In the genomic region with DNA sequence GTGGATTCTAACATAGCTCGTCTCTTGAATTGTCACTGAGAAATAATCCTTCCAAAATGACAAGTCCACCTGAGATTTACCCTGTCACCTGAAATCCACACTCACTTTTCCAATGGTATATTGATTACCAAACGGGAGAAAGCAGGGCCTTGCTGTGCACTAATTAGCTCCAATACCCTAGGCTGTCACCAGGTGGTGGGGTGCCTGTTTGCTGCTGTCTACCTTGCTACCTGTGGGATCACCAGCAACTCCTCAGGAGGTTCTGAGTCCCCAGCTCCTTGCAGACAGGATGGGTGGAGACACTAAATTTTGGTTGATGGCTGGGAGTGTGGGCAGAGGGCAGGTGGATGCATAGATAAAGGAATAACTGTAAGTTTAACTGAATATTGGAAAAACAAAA, we compare ENCODE assay signal across 19 cellular contexts.
A peak's percentile ranks its signal among the peaks of the same experiment; 100 is the strongest.
DNase-seq lines count a peak whose midpoint lies in the region; ATAC-seq and TF ChIP-seq lines count a peak whose summit lies in the region.
"Had no signal": no experiment of that assay in that cellular context is flagged by ENCODE, and none has a peak within 500 bp of the region (broad histone marks: within the 10 kb centered on the region; RNA-seq: fewer than 3 reads in every experiment).

No MANE protein-coding gene starts in this region.

- H3K27ac ChIP-seq in GM23338 (ENCODE audit: low read depth): no peak overlapping the region
- no peak overlapping the region for H3K27ac ChIP-seq in WERI-Rb-1
- no peak overlapping the region for H3K27ac ChIP-seq in stomach
- H3K27ac ChIP-seq: A549; BLaER1 treated with 17β-estradiol and CSF1 and Interleukin-3, amounts not matched to agents 10 nM and 100 nM; vagina had no signal

- WGBS in stomach, 5 donors: 79 to 93% (median 89%) methylated on average over 2 of the region's 2 CpGs

- H3K4me1 Mint-ChIP-seq in GM23338: peaks cover 8% of the 10 kb centered on the region; the same call in 2 of the 3 replicates

- H3K4me2 ChIP-seq in GM23338: no peak overlapping the region
- H3K4me2 ChIP-seq: A549; BLaER1 treated with 17β-estradiol and CSF1 and Interleukin-3, amounts not matched to agents 10 nM and 100 nM had no signal

- peaks cover 3% of the 10 kb centered on the region for H3K27me3 Mint-ChIP-seq in GM23338 (ENCODE audit: insufficient read depth, low read depth, poor library complexity)

- no peak overlapping the region for H3K4me3 Mint-ChIP-seq in GM23338
- H3K4me3 Mint-ChIP-seq: effector memory CD8-positive, alpha-beta T cell had no signal

- TF ChIP-seq CTCF in BE2C (IDR thresholded peaks at IDR 0.05; ENCODE audit: low read depth, low read length) (peak; percentile 9; the same call in 1 of the 2 replicates), GM23338 (conservative IDR thresholded peaks at IDR 0.05; ENCODE audit: low read depth in 2 of 2) (peak; percentile 54 to 61), WERI-Rb-1 (IDR thresholded peaks at IDR 0.05; ENCODE audit: low read depth, low read length) (peak; percentile 31; the same call in 1 of the 2 replicates), stomach (IDR thresholded peaks at IDR 0.05) (no peak)

- no peak for TF ChIP-seq EP300 in stomach (IDR thresholded peaks at IDR 0.05)

- no peaks in the 10 kb centered on the region for H3F3A ChIP-seq in GM23338 (replicated peaks; ENCODE audit: low read depth)

- no peak overlapping the region for H3K4me3 ChIP-seq in BE2C (ENCODE audit: low read depth, low read length)
- no peak overlapping the region for H3K4me3 ChIP-seq in GM23338
- H3K4me3 ChIP-seq in WERI-Rb-1 (ENCODE audit: low read depth, low read length): no peak overlapping the region
- no peak overlapping the region for H3K4me3 ChIP-seq in stomach
- H3K4me3 ChIP-seq: A549; BLaER1 treated with 17β-estradiol and CSF1 and Interleukin-3, amounts not matched to agents 10 nM and 100 nM; HAP-1; lung; vagina had no signal

- intact Hi-C loops in stomach (cut with DNase I; ENCODE audit: low total_unique reads): no loop called here

- H3K79me2 ChIP-seq in GM23338 (replicated peaks; ENCODE audit: insufficient read depth): no peaks in the 10 kb centered on the region

- no peaks in the 10 kb centered on the region for H3K27me3 ChIP-seq in BE2C
- H3K27me3 ChIP-seq in GM23338 (ENCODE audit: insufficient read depth): no peaks in the 10 kb centered on the region
- H3K27me3 ChIP-seq in WERI-Rb-1 (ENCODE audit: insufficient read depth, low read depth, severe bottlenecking): peaks cover 13% of the 10 kb centered on the region
- H3K27me3 ChIP-seq in stomach: no peaks in the 10 kb centered on the region
- H3K27me3 ChIP-seq: BLaER1 treated with 17β-estradiol and CSF1 and Interleukin-3, amounts not matched to agents 10 nM and 100 nM; vagina had no signal

- H3K27ac Mint-ChIP-seq in GM23338: no peak overlapping the region
- H3K27ac Mint-ChIP-seq: effector memory CD8-positive, alpha-beta T cell had no signal

- H2AFZ ChIP-seq in GM23338: no peak overlapping the region

- no peaks in the 10 kb centered on the region for H3K36me3 Mint-ChIP-seq in GM23338 (ENCODE audit: low read depth)

- H3K9me2 ChIP-seq in GM23338 (ENCODE audit: insufficient read depth): 0 out of 2 replicates have a peak, but pooled peaks cover 2% of the 10 kb centered on the region

- H3K9me3 Mint-ChIP-seq in GM23338: no peaks in the 10 kb centered on the region
- H3K9me3 Mint-ChIP-seq: effector memory CD8-positive, alpha-beta T cell had no signal

- ATAC-seq in GM23338: peak; percentile 96
- ATAC-seq in HG02973 (IDR thresholded peaks at IDR 0.05; ENCODE audit: unreplicated experiment): no peak
- ATAC-seq: A549; effector memory CD8-positive, alpha-beta T cell; sciatic nerve had no signal

- DNase-seq in BE2C (no peak), GM23338 (ENCODE audit: low spot score) (peak; percentile 65), WERI-Rb-1 (no peak), islet precursor cell (peak; percentile 49), 8988T (no peak), stomach (no peak), HUDEP-2 (lab: John Stamatoyannopoulos, UW; ENCODE audit: unreplicated experiment in 76 of 76) (no peak)
- DNase-seq: activated CD4-positive, alpha-beta T cell treated with anti-CD3 and anti-CD28 coated beads, Interleukin-2, amount 50 U/mL, for 1 hour; activated CD8-positive, alpha-beta memory T cell treated with anti-CD3 and anti-CD28 coated beads, Interleukin-2, amount 50 U/mL, for 48 hours; effector memory CD8-positive, alpha-beta T cell; NCI-H69; T-helper 1 cell had no signal

- H3K36me3 ChIP-seq in BE2C (no peaks in the 10 kb centered on the region), GM23338 (ENCODE audit: insufficient read depth) (no peaks in the 10 kb centered on the region), WERI-Rb-1 (no peaks in the 10 kb centered on the region), stomach (no peaks in the 10 kb centered on the region)
- H3K36me3 ChIP-seq: BLaER1 treated with 17β-estradiol and CSF1 and Interleukin-3, amounts not matched to agents 10 nM and 100 nM; HAP-1; vagina had no signal

- TF ChIP-seq POLR2A in stomach (IDR thresholded peaks at IDR 0.05): no peak

- H3K9me3 ChIP-seq in BE2C (no peaks in the 10 kb centered on the region; the same call in 1 of the 2 replicates), WERI-Rb-1 (ENCODE audit: severe bottlenecking) (no peaks in the 10 kb centered on the region), stomach (no peaks in the 10 kb centered on the region)
- H3K9me3 ChIP-seq: BLaER1 treated with 17β-estradiol and CSF1 and Interleukin-3, amounts not matched to agents 10 nM and 100 nM; HAP-1; vagina had no signal

- H3K4me1 ChIP-seq in BE2C: peaks cover 5% of the 10 kb centered on the region
- peaks cover 9% of the 10 kb centered on the region for H3K4me1 ChIP-seq in GM23338 (ENCODE audit: insufficient read depth)
- peaks cover 0 to 20% (median 8%) of the 10 kb centered on the region in 4 donors for H3K4me1 ChIP-seq in stomach
- H3K4me1 ChIP-seq: A549; BLaER1 treated with 17β-estradiol and CSF1 and Interleukin-3, amounts not matched to agents 10 nM and 100 nM; HAP-1; vagina had no signal

- no peaks in the 10 kb centered on the region for H4K20me1 ChIP-seq in GM23338 (replicated peaks; ENCODE audit: insufficient read depth)
- H4K20me1 ChIP-seq: BLaER1 treated with 17β-estradiol and CSF1 and Interleukin-3, amounts not matched to agents 10 nM and 100 nM had no signal

TF ChIP-seq in GM23338, 12 proteins besides CTCF, POLR2A, EP300 and RAD21 (continues in another document):
- no peak for TF ChIP-seq CREB1 (CRISPR knock-in tag; IDR thresholded peaks at IDR 0.05; ENCODE audit: low read depth)
- TF ChIP-seq, protein P1, sequence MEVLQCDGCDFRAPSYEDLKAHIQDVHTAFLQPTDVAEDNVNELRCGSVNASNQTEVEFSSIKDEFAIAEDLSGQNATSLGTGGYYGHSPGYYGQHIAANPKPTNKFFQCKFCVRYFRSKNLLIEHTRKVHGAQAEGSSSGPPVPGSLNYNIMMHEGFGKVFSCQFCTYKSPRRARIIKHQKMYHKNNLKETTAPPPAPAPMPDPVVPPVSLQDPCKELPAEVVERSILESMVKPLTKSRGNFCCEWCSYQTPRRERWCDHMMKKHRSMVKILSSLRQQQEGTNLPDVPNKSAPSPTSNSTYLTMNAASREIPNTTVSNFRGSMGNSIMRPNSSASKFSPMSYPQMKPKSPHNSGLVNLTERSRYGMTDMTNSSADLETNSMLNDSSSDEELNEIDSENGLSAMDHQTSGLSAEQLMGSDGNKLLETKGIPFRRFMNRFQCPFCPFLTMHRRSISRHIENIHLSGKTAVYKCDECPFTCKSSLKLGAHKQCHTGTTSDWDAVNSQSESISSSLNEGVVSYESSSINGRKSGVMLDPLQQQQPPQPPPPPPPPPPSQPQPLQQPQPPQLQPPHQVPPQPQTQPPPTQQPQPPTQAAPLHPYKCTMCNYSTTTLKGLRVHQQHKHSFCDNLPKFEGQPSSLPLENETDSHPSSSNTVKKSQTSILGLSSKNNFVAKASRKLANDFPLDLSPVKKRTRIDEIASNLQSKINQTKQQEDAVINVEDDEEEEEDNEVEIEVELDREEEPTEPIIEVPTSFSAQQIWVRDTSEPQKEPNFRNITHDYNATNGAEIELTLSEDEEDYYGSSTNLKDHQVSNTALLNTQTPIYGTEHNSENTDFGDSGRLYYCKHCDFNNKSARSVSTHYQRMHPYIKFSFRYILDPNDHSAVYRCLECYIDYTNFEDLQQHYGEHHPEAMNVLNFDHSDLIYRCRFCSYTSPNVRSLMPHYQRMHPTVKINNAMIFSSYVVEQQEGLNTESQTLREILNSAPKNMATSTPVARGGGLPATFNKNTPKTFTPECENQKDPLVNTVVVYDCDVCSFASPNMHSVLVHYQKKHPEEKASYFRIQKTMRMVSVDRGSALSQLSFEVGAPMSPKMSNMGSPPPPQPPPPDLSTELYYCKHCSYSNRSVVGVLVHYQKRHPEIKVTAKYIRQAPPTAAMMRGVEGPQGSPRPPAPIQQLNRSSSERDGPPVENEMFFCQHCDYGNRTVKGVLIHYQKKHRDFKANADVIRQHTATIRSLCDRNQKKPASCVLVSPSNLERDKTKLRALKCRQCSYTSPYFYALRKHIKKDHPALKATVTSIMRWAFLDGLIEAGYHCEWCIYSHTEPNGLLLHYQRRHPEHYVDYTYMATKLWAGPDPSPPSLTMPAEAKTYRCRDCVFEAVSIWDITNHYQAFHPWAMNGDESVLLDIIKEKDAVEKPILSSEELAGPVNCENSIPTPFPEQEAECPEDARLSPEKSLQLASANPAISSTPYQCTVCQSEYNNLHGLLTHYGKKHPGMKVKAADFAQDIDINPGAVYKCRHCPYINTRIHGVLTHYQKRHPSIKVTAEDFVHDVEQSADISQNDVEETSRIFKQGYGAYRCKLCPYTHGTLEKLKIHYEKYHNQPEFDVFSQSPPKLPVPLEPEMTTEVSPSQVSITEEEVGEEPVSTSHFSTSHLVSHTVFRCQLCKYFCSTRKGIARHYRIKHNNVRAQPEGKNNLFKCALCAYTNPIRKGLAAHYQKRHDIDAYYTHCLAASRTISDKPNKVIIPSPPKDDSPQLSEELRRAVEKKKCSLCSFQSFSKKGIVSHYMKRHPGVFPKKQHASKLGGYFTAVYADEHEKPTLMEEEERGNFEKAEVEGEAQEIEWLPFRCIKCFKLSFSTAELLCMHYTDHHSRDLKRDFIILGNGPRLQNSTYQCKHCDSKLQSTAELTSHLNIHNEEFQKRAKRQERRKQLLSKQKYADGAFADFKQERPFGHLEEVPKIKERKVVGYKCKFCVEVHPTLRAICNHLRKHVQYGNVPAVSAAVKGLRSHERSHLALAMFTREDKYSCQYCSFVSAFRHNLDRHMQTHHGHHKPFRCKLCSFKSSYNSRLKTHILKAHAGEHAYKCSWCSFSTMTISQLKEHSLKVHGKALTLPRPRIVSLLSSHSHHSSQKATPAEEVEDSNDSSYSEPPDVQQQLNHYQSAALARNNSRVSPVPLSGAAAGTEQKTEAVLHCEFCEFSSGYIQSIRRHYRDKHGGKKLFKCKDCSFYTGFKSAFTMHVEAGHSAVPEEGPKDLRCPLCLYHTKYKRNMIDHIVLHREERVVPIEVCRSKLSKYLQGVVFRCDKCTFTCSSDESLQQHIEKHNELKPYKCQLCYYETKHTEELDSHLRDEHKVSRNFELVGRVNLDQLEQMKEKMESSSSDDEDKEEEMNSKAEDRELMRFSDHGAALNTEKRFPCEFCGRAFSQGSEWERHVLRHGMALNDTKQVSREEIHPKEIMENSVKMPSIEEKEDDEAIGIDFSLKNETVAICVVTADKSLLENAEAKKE (CRISPR knock-in tag; IDR thresholded peaks at IDR 0.05): no peak
- TF ChIP-seq NANOG (IDR thresholded peaks at IDR 0.05; ENCODE audit: borderline replicate concordance): no peak
- no peak for TF ChIP-seq EZH2 (IDR thresholded peaks at IDR 0.05; ENCODE audit: low read depth, unreplicated experiment)

Comparison
In these comparisons a context has a peak if more than half of its experiments do, and no peak if none do; other contexts are left out.
1. DNase-seq: peak in GM23338 (single experiment) and islet precursor cell (single experiment); none in BE2C (single experiment), WERI-Rb-1 (single experiment), 8988T (single experiment), stomach (single experiment) and HUDEP-2 (0 of 76).
2. CTCF ChIP-seq: peak in BE2C (single experiment), GM23338 (2 of 2) and WERI-Rb-1 (single experiment); none in stomach (0 of 7).